Comparison of ENCODE assay signal across 10 cellular contexts in the genomic region with DNA sequence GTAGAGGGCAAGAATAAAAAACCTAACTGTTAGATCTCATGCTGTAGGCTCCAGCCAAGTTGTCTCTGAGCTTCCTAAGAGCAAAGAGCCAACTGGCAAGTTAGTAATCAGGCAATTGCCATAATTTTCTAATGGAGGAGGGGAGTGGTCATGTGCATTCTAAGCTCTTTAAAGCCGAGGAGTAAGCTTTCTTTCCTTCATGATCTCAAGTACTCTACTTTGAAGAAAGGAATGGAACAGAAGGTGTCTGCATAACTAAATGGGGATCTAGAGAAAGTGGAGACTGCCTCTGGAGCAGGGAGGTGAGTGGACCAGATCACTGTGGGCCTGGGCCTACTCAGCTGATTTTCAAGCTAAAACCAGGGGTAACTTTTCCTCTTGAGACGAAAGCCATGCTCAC. TPM values are rescaled to one million over a fixed set of nuclear protein-coding genes. Genes with fewer than 3 reads are reported as not detected.
DNase-seq lines count a peak whose midpoint lies in the region; ATAC-seq and TF ChIP-seq lines count a peak whose summit lies in the region.
"Had no signal": no experiment of that assay in that cellular context is flagged by ENCODE, and none has a peak within 500 bp of the region (broad histone marks: within the 10 kb centered on the region; RNA-seq: fewer than 3 reads in every experiment).

No MANE protein-coding gene starts in this region.

- DNase-seq in GM23338 (ENCODE audit: low spot score) (no peak), NCI-H82 treated with DMSO at 0.1 percent for 48 hours (lab: John Stamatoyannopoulos, UW; ENCODE audit: unreplicated experiment) (peak; percentile 67), MCF 10A (ENCODE audit: unreplicated experiment) (no peak), gastrocnemius medialis (no peak), T-helper 17 cell (no peak)
- DNase-seq in naive thymus-derived CD8-positive, alpha-beta T cell, result no peak
- no peak for DNase-seq in T-helper 2 cell treated with Interferon-gamma antibody and Interleukin-4, amounts not matched to agents 5 μg/mL and 100 μg/mL, for 36 hours (ENCODE audit: low spot score)
- DNase-seq: activated effector memory CD4-positive, alpha-beta T cell treated with Interleukin-2 at 50 U/mL for 16 hours; effector CD8-positive, alpha-beta T cell; occipital lobe had no signal

- H2AFZ ChIP-seq in GM23338, result no peak overlapping the region

- H3K27me3 Mint-ChIP-seq in GM23338 (ENCODE audit: insufficient read depth, low read depth, poor library complexity) (peaks cover 6% of the 10 kb centered on the region), MCF 10A (ENCODE audit: insufficient read depth, unreplicated experiment) (no peaks in the 10 kb centered on the region), T-helper 17 cell (no peaks in the 10 kb centered on the region)
- no peaks in the 10 kb centered on the region for H3K27me3 Mint-ChIP-seq in naive thymus-derived CD8-positive, alpha-beta T cell
- H3K27me3 Mint-ChIP-seq in T-helper 2 cell treated with Interferon-gamma antibody and Interleukin-4, amounts not matched to agents 5 μg/mL and 100 μg/mL, for 36 hours (ENCODE audit: low read depth), result no peaks in the 10 kb centered on the region

- peaks cover 20% of the 10 kb centered on the region for H3K4me1 ChIP-seq in GM23338 (ENCODE audit: insufficient read depth)
- H3K4me1 ChIP-seq in gastrocnemius medialis, result peaks cover 44 to 47% of the 10 kb centered on the region in 2 donors

- peaks cover 32% of the 10 kb centered on the region for H3F3A ChIP-seq in GM23338 (replicated peaks; ENCODE audit: low read depth)

- H3K4me1 Mint-ChIP-seq in GM23338 (peaks cover 47% of the 10 kb centered on the region), MCF 10A (ENCODE audit: insufficient read depth, unreplicated experiment) (peaks cover 29% of the 10 kb centered on the region), T-helper 17 cell (peaks cover 5% of the 10 kb centered on the region)
- H3K4me1 Mint-ChIP-seq in naive thymus-derived CD8-positive, alpha-beta T cell, result peaks cover 9 to 22% (median 15%) of the 10 kb centered on the region in 4 donors
- peaks cover 26% of the 10 kb centered on the region for H3K4me1 Mint-ChIP-seq in T-helper 2 cell treated with Interferon-gamma antibody and Interleukin-4, amounts not matched to agents 5 μg/mL and 100 μg/mL, for 36 hours (ENCODE audit: low read depth)

- H3K4me3 Mint-ChIP-seq in GM23338 (no peak overlapping the region), MCF 10A (ENCODE audit: unreplicated experiment) (peak overlapping the region; percentile 18), T-helper 17 cell (no peak overlapping the region)
- no peak overlapping the region for H3K4me3 Mint-ChIP-seq in naive thymus-derived CD8-positive, alpha-beta T cell
- no peak overlapping the region for H3K4me3 Mint-ChIP-seq in T-helper 2 cell treated with Interferon-gamma antibody and Interleukin-4, amounts not matched to agents 5 μg/mL and 100 μg/mL, for 36 hours

- POLR2A ChIA-PET in MCF 10A (lab: Yijun Ruan, JAX), result interaction anchor here (0.7 to 2.4 kb wide), 11 partner anchors 12 to 195 kb away, joined by 3 to 15 read pairs (median 5); partner anchors contain the start of genes HYCC1 and TOMM7
- POLR2A ChIA-PET in naive thymus-derived CD8-positive, alpha-beta T cell (lab: Charles Lee), result no interaction called here

- H3K9me3 ChIP-seq in gastrocnemius medialis (no peaks in the 10 kb centered on the region), T-helper 17 cell (ENCODE audit: control insufficient read depth, low read length, poor library complexity, severe bottlenecking) (no peaks in the 10 kb centered on the region)

- no peaks in the 10 kb centered on the region for H3K9me2 ChIP-seq in GM23338 (ENCODE audit: insufficient read depth)

- H3K27me3 ChIP-seq in GM23338 (ENCODE audit: insufficient read depth) (no peaks in the 10 kb centered on the region), gastrocnemius medialis (no peaks in the 10 kb centered on the region)

- no peaks in the 10 kb centered on the region for H4K20me1 ChIP-seq in GM23338 (replicated peaks; ENCODE audit: insufficient read depth)

- peak overlapping the region; percentile 88 for H3K27ac ChIP-seq in GM23338 (ENCODE audit: low read depth)
- H3K27ac ChIP-seq in gastrocnemius medialis, result peak overlapping the region; percentile 63 to 99 (median 88)

- CTCF ChIA-PET in MCF 10A (lab: Yijun Ruan, JAX), result interaction anchor here (0.7 to 1.0 kb wide), 5 partner anchors 25 to 227 kb away, joined by 3 to 5 read pairs (median 3); no protein-coding TSS in a partner anchor

- peaks cover 6% of the 10 kb centered on the region for H3K79me2 ChIP-seq in GM23338 (replicated peaks; ENCODE audit: insufficient read depth)

- H3K4me3 ChIP-seq in GM23338 (no peak overlapping the region), gastrocnemius medialis (no peak overlapping the region)

- intact Hi-C loops in MCF 10A (cut with micrococcal nuclease) (no loop called here), gastrocnemius medialis (cut with DNase I; ENCODE audit: low total_unique reads) (loop anchor here (2.0 kb wide), 1 partner anchor 134 kb away; the partner anchor contains the start of gene IL6)

- H3K36me3 ChIP-seq in GM23338 (ENCODE audit: insufficient read depth) (peaks cover 34% of the 10 kb centered on the region; the same call in 1 of the 2 replicates), gastrocnemius medialis (peaks cover 0 to 7% of the 10 kb centered on the region in 2 donors)

- no peak overlapping the region for H3K4me2 ChIP-seq in GM23338

- ATAC-seq in GM23338 (peak; percentile 52), gastrocnemius medialis (peak in 1 of 2 donors; percentile 3), T-helper 17 cell (no peak)
- ATAC-seq in naive thymus-derived CD8-positive, alpha-beta T cell, result no peak

- H3K27ac Mint-ChIP-seq in GM23338 (peak overlapping the region; percentile 53), MCF 10A (ENCODE audit: low read depth, unreplicated experiment) (peak overlapping the region; percentile 87), T-helper 17 cell (no peak overlapping the region)
- peak overlapping the region in 1 of 10 donors; percentile 66 for H3K27ac Mint-ChIP-seq in naive thymus-derived CD8-positive, alpha-beta T cell
- no peak overlapping the region for H3K27ac Mint-ChIP-seq in T-helper 2 cell treated with Interferon-gamma antibody and Interleukin-4, amounts not matched to agents 5 μg/mL and 100 μg/mL, for 36 hours

- TF ChIP-seq CTCF in GM23338 (conservative IDR thresholded peaks at IDR 0.05; ENCODE audit: low read depth in 2 of 2) (no peak), MCF 10A (IDR thresholded peaks at IDR 0.05; ENCODE audit: unreplicated experiment) (no peak), gastrocnemius medialis (IDR thresholded peaks at IDR 0.05 in 4 of 5, conservative IDR thresholded peaks at IDR 0.05 in 1 of 5) (no peak)

- no peak for TF ChIP-seq POLR2A in gastrocnemius medialis (IDR thresholded peaks at IDR 0.05)

- in situ Hi-C loops in gastrocnemius medialis (cut with MboI; ENCODE audit: low sequenced_read_pairs in 4 of 4), result no loop called here

- H3K9me3 Mint-ChIP-seq in GM23338 (no peaks in the 10 kb centered on the region; the same call in 2 of the 3 replicates), MCF 10A (ENCODE audit: unreplicated experiment) (no peaks in the 10 kb centered on the region)
- no peaks in the 10 kb centered on the region for H3K9me3 Mint-ChIP-seq in naive thymus-derived CD8-positive, alpha-beta T cell
- no peaks in the 10 kb centered on the region for H3K9me3 Mint-ChIP-seq in T-helper 2 cell treated with Interferon-gamma antibody and Interleukin-4, amounts not matched to agents 5 μg/mL and 100 μg/mL, for 36 hours

- H3K36me3 Mint-ChIP-seq in GM23338 (ENCODE audit: low read depth) (peaks cover 80% of the 10 kb centered on the region), MCF 10A (ENCODE audit: insufficient read depth, unreplicated experiment) (peaks cover 73% of the 10 kb centered on the region), T-helper 17 cell (ENCODE audit: low read depth) (no peaks in the 10 kb centered on the region)
- peaks cover 0 to 51% (median 0%) of the 10 kb centered on the region in 3 donors for H3K36me3 Mint-ChIP-seq in naive thymus-derived CD8-positive, alpha-beta T cell
- peaks cover 48% of the 10 kb centered on the region for H3K36me3 Mint-ChIP-seq in T-helper 2 cell treated with Interferon-gamma antibody and Interleukin-4, amounts not matched to agents 5 μg/mL and 100 μg/mL, for 36 hours (ENCODE audit: low read depth)

- no TSS peak for BruUV-seq in MCF 10A (replicated peaks; lab: Mats Ljungman, UMichigan)

TF ChIP-seq in GM23338, 12 proteins besides CTCF, POLR2A, EP300 and RAD21:
- no peak for TF ChIP-seq JUNB (IDR thresholded peaks at IDR 0.05; ENCODE audit: unreplicated experiment)
- 0 out of 2 replicates have a peak, but pooled peaks have one; percentile 21 for TF ChIP-seq POLR2AphosphoS5 (IDR thresholded peaks at IDR 0.05; ENCODE audit: low read depth)
- no peak for TF ChIP-seq NANOG (IDR thresholded peaks at IDR 0.05; ENCODE audit: borderline replicate concordance)
- TF ChIP-seq ZNF331 (CRISPR knock-in tag; IDR thresholded peaks at IDR 0.05; ENCODE audit: low read depth), result no peak

RNA-seq across cellular contexts. Expression of gene TOMM7, which starts 37.7 kb away (rescaled TPM):
- total RNA-seq in GM23338 (2014; rRNA removed; shearing (Covaris generic)), result 131 and 164 TPM in 2 replicates
- 791 and 920 TPM in 2 replicates for polyA plus RNA-seq in GM23338 (2016; fragmentation: Nextera tagmentation; extraction: Ambion mirVana)
- total RNA-seq in MCF 10A (2022) (376 and 409 TPM in 2 replicates), gastrocnemius medialis (100 to 1,000 TPM; 124 to 235 (median 218) TPM), T-helper 17 cell (100 to 1,000 TPM; 425 to 606 TPM)
- 100 to 1,000 TPM; 675 to 780 TPM for total RNA-seq in naive thymus-derived CD8-positive, alpha-beta T cell
- 100 to 1,000 TPM; 309 to 462 (median 320) TPM for polyA plus RNA-seq in naive thymus-derived CD8-positive, alpha-beta T cell

Comparison
In these comparisons a context has a peak if more than half of its experiments do, and no peak if none do; other contexts are left out.
1. H3K27ac Mint-ChIP-seq: peak in GM23338 (single experiment) and MCF 10A (single experiment); none in T-helper 2 cell treated with Interferon-gamma antibody and Interleukin-4, amounts not matched to agents 5 μg/mL and 100 μg/mL, for 36 hours (single experiment) and T-helper 17 cell (single experiment).